ENCODE assay signal across 8 cellular contexts in genomic region chr11:38791346-38791961, GRCh38.
A peak's percentile ranks its signal among the peaks of the same experiment; 100 is the strongest.
DNase-seq lines count a peak whose midpoint lies in the region; ATAC-seq, FAIRE-seq and TF ChIP-seq lines count a peak whose summit lies in the region.

No MANE protein-coding gene starts in this region.

- POLR2A ChIA-PET in activated CD8-positive, alpha-beta T cell treated with anti-CD3 and anti-CD28 coated beads, Interleukin-2, amount 10 ng/mL, durations not matched to agents 7 days and 5 days (lab: Charles Lee), result no interaction called here

- H3K36me3 Mint-ChIP-seq in activated CD8-positive, alpha-beta T cell treated with anti-CD3 and anti-CD28 coated beads, Interleukin-2, amount 10 ng/mL, durations not matched to agents 7 days and 5 days (ENCODE audit: low read depth), result no peaks in the 10 kb centered on the region

- H3K27ac Mint-ChIP-seq in activated CD8-positive, alpha-beta T cell treated with anti-CD3 and anti-CD28 coated beads, Interleukin-2, amount 10 ng/mL, durations not matched to agents 7 days and 5 days, result no peak overlapping the region

- CTCF ChIA-PET in activated CD8-positive, alpha-beta T cell treated with anti-CD3 and anti-CD28 coated beads, Interleukin-2, amount 10 ng/mL, durations not matched to agents 7 days and 5 days (lab: Charles Lee), result interaction anchor here (1.0 kb wide), 1 partner anchor 846 kb away, joined by 4 read pairs; no protein-coding TSS in a partner anchor

- no peaks in the 10 kb centered on the region for H3K27me3 Mint-ChIP-seq in activated CD8-positive, alpha-beta T cell treated with anti-CD3 and anti-CD28 coated beads, Interleukin-2, amount 10 ng/mL, durations not matched to agents 7 days and 5 days (ENCODE audit: low read depth)

- H3K9me3 Mint-ChIP-seq in activated CD8-positive, alpha-beta T cell treated with anti-CD3 and anti-CD28 coated beads, Interleukin-2, amount 10 ng/mL, durations not matched to agents 7 days and 5 days (ENCODE audit: insufficient read depth), result peaks cover 8% of the 10 kb centered on the region

- H3K4me1 Mint-ChIP-seq in activated CD8-positive, alpha-beta T cell treated with anti-CD3 and anti-CD28 coated beads, Interleukin-2, amount 10 ng/mL, durations not matched to agents 7 days and 5 days (ENCODE audit: low read depth), result no peaks in the 10 kb centered on the region

- no peak overlapping the region for H3K4me3 Mint-ChIP-seq in activated CD8-positive, alpha-beta T cell treated with anti-CD3 and anti-CD28 coated beads, Interleukin-2, amount 10 ng/mL, durations not matched to agents 7 days and 5 days

- TF ChIP-seq CTCF in omental fat pad (IDR thresholded peaks at IDR 0.05), result no peak

- ATAC-seq in HG02938 (IDR thresholded peaks at IDR 0.05; ENCODE audit: unreplicated experiment), result peak; percentile 61
- no peak for ATAC-seq in activated CD8-positive, alpha-beta T cell treated with anti-CD3 and anti-CD28 coated beads, Interleukin-2, amount 10 ng/mL, durations not matched to agents 7 days and 5 days
- no peak for ATAC-seq in stimulated activated naive CD8-positive, alpha-beta T cell treated with anti-CD3 and anti-CD28 coated beads, Interleukin-15, Interleukin-2, amounts not matched to agents 100 U/mL and 50 U/mL, for 24 hours
- ATAC-seq in omental fat pad (ENCODE audit: low FRiP score), result no peak

- no peak for TF ChIP-seq POLR2A in GM12891 (IDR thresholded peaks at IDR 0.05; ENCODE audit: low read depth, low read length)

- peak; percentile 51 for DNase-seq in AG08396 (ENCODE audit: low spot score)
- DNase-seq in GM12891 (ENCODE audit: insufficient read length, low spot score), result peak; percentile 6
- peak; percentile 61 for DNase-seq in NCI-H2196 (lab: John Stamatoyannopoulos, UW; ENCODE audit: unreplicated experiment)
- peak; percentile 25 for DNase-seq in activated CD8-positive, alpha-beta T cell treated with anti-CD3 and anti-CD28 coated beads, Interleukin-2, amount 10 ng/mL, durations not matched to agents 7 days and 5 days
- peak; percentile 15 for DNase-seq in iPS DF 19.7 (ENCODE audit: low read depth, low spot score)
- peak; percentile 4 for DNase-seq in stimulated activated naive CD8-positive, alpha-beta T cell treated with anti-CD3 and anti-CD28 coated beads, Interleukin-15, Interleukin-2, amounts not matched to agents 100 U/mL and 50 U/mL, for 24 hours
- no peak for DNase-seq in omental fat pad (ENCODE audit: low spot score)

- peak; percentile 50 for FAIRE-seq in GM12891 (lab: Jason Lieb, UNC)

TF ChIP-seq in GM12891, 5 proteins besides CTCF, POLR2A, EP300 and RAD21:
- TF ChIP-seq TAF1 (IDR thresholded peaks at IDR 0.05; ENCODE audit: low read depth, low read length), result no peak
- no peak for TF ChIP-seq PAX5 (IDR thresholded peaks at IDR 0.05; ENCODE audit: insufficient read depth, low read length, severe bottlenecking)
